Comparison of ENCODE assay signal across 1 cellular context in the genomic region with DNA sequence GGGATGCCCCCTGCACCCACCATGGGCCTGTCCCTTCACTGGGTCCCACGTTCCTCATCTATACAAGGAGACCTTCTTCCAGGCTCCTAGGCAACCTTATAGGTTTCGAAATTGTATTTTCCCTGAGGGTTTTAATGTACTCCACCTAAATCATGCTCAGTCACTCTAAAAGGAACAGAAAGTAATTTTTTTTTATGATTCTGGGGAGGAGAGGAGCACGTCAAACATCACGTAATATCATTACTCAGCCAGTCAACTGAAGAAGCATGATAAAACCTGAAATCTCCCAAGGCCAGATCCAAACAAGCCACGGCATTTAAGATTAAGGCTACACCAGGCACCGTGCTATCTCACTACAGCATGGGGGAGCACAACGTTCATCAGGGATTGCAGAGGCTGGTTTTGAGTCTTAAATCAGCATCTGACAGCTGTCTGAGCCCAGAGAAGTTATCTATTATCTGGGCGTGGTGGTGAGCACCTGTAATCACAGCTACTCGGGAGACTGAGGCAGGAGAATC.
TF ChIP-seq lines count a peak whose summit lies in the region.

No MANE protein-coding gene starts in this region.

TF ChIP-seq in K562, 482 proteins besides CTCF, POLR2A, EP300 and RAD21 (continues in another document):
- TF ChIP-seq ZNF197 (CRISPR knock-in tag; IDR thresholded peaks at IDR 0.05; ENCODE audit: low read depth): no peak
- no peak for TF ChIP-seq THRB (CRISPR knock-in tag; conservative IDR thresholded peaks at IDR 0.05)
- no peak for TF ChIP-seq RBFOX2 (IDR thresholded peaks at IDR 0.05; ENCODE audit: low read depth, low read length)
- TF ChIP-seq, protein P1, sequence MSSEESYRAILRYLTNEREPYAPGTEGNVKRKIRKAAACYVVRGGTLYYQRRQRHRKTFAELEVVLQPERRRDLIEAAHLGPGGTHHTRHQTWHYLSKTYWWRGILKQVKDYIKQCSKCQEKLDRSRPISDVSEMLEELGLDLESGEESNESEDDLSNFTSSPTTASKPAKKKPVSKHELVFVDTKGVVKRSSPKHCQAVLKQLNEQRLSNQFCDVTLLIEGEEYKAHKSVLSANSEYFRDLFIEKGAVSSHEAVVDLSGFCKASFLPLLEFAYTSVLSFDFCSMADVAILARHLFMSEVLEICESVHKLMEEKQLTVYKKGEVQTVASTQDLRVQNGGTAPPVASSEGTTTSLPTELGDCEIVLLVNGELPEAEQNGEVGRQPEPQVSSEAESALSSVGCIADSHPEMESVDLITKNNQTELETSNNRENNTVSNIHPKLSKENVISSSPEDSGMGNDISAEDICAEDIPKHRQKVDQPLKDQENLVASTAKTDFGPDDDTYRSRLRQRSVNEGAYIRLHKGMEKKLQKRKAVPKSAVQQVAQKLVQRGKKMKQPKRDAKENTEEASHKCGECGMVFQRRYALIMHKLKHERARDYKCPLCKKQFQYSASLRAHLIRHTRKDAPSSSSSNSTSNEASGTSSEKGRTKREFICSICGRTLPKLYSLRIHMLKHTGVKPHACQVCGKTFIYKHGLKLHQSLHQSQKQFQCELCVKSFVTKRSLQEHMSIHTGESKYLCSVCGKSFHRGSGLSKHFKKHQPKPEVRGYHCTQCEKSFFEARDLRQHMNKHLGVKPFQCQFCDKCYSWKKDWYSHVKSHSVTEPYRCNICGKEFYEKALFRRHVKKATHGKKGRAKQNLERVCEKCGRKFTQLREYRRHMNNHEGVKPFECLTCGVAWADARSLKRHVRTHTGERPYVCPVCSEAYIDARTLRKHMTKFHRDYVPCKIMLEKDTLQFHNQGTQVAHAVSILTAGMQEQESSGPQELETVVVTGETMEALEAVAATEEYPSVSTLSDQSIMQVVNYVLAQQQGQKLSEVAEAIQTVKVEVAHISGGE (CRISPR knock-in tag; IDR thresholded peaks at IDR 0.05): peak in 1 of 3 experiments; percentile 74; a peak in 2 of 6 replicates
- TF ChIP-seq, protein P2, sequence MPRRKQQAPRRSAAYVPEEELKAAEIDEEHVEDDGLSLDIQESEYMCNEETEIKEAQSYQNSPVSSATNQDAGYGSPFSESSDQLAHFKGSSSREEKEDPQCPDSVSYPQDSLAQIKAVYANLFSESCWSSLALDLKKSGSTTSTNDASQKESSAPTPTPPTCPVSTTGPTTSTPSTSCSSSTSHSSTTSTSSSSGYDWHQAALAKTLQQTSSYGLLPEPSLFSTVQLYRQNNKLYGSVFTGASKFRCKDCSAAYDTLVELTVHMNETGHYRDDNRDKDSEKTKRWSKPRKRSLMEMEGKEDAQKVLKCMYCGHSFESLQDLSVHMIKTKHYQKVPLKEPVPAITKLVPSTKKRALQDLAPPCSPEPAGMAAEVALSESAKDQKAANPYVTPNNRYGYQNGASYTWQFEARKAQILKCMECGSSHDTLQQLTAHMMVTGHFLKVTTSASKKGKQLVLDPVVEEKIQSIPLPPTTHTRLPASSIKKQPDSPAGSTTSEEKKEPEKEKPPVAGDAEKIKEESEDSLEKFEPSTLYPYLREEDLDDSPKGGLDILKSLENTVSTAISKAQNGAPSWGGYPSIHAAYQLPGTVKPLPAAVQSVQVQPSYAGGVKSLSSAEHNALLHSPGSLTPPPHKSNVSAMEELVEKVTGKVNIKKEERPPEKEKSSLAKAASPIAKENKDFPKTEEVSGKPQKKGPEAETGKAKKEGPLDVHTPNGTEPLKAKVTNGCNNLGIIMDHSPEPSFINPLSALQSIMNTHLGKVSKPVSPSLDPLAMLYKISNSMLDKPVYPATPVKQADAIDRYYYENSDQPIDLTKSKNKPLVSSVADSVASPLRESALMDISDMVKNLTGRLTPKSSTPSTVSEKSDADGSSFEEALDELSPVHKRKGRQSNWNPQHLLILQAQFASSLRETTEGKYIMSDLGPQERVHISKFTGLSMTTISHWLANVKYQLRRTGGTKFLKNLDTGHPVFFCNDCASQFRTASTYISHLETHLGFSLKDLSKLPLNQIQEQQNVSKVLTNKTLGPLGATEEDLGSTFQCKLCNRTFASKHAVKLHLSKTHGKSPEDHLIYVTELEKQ (CRISPR knock-in tag; IDR thresholded peaks at IDR 0.05): no peak
- TF ChIP-seq ILK (tag; IDR thresholded peaks at IDR 0.05; ENCODE audit: borderline replicate concordance, low read depth): no peak
- TF ChIP-seq RBM34 (IDR thresholded peaks at IDR 0.05; ENCODE audit: borderline replicate concordance, insufficient read depth, low read length): no peak
- no peak for TF ChIP-seq NCOA2 (IDR thresholded peaks at IDR 0.05; ENCODE audit: partially characterized antibody in 2 of 2)
- no peak for TF ChIP-seq ZFP30 (CRISPR knock-in tag; IDR thresholded peaks at IDR 0.05; ENCODE audit: borderline replicate concordance)
- peak; percentile 88 for TF ChIP-seq HES1 (IDR thresholded peaks at IDR 0.05; ENCODE audit: low read depth)
- no peak for TF ChIP-seq MCM7 (IDR thresholded peaks at IDR 0.05)
- TF ChIP-seq GABPA (tag; conservative IDR thresholded peaks at IDR 0.05; ENCODE audit: low read depth): no peak
- TF ChIP-seq MIER1 (IDR thresholded peaks at IDR 0.05; ENCODE audit: low read depth): no peak
- no peak for TF ChIP-seq ZNF699 (CRISPR knock-in tag; IDR thresholded peaks at IDR 0.05; ENCODE audit: insufficient replicate concordance)
- peak; percentile 71 for TF ChIP-seq FOSL1 (tag; conservative IDR thresholded peaks at IDR 0.05)
- TF ChIP-seq SP1 (CRISPR knock-in tag; IDR thresholded peaks at IDR 0.05): no peak
- TF ChIP-seq FOXA1 (IDR thresholded peaks at IDR 0.05; ENCODE audit: borderline replicate concordance): no peak
- TF ChIP-seq, protein P3, sequence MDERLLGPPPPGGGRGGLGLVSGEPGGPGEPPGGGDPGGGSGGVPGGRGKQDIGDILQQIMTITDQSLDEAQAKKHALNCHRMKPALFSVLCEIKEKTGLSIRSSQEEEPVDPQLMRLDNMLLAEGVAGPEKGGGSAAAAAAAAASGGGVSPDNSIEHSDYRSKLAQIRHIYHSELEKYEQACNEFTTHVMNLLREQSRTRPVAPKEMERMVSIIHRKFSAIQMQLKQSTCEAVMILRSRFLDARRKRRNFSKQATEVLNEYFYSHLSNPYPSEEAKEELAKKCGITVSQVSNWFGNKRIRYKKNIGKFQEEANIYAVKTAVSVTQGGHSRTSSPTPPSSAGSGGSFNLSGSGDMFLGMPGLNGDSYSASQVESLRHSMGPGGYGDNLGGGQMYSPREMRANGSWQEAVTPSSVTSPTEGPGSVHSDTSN (CRISPR knock-in tag; IDR thresholded peaks at IDR 0.05; ENCODE audit: low read depth): no peak; the same call in 1 of the 2 replicates
- TF ChIP-seq, protein P3 (tag; conservative IDR thresholded peaks at IDR 0.05; ENCODE audit: low read depth): peak; percentile 92
- peak; percentile 87 for TF ChIP-seq STAT5A (IDR thresholded peaks at IDR 0.05; ENCODE audit: borderline replicate concordance, low read length)
- TF ChIP-seq PML (IDR thresholded peaks at IDR 0.05; ENCODE audit: low read length): peak; percentile 96
- peak; percentile 93 for TF ChIP-seq HDAC2 (IDR thresholded peaks at IDR 0.05)
- peak; percentile 79 for TF ChIP-seq ZNF644 (tag; IDR thresholded peaks at IDR 0.05; ENCODE audit: low read depth)
- TF ChIP-seq TRIM28 (IDR thresholded peaks at IDR 0.05): no peak
- peak; percentile 92 for TF ChIP-seq NFIC (IDR thresholded peaks at IDR 0.05)
- TF ChIP-seq PURB (CRISPR knock-in tag; IDR thresholded peaks at IDR 0.05; ENCODE audit: low read depth): no peak
- no peak for TF ChIP-seq HNRNPL (IDR thresholded peaks at IDR 0.05; ENCODE audit: low read depth, low read length)
- no peak for TF ChIP-seq ZNF830 (CRISPR knock-in tag; IDR thresholded peaks at IDR 0.05)
- no peak for TF ChIP-seq KDM4B (IDR thresholded peaks at IDR 0.05; ENCODE audit: borderline replicate concordance in 2 of 2, low read depth in 1 of 2)
- TF ChIP-seq GATAD2A (IDR thresholded peaks at IDR 0.05): no peak
- TF ChIP-seq POU5F1 (IDR thresholded peaks at IDR 0.05; ENCODE audit: borderline replicate concordance, low read depth, low read length, partially characterized antibody): no peak
- TF ChIP-seq ZNF696 (CRISPR knock-in tag; conservative IDR thresholded peaks at IDR 0.05): no peak
- no peak for TF ChIP-seq TEAD2 (tag; IDR thresholded peaks at IDR 0.05)
- peak; percentile 70 for TF ChIP-seq CREM (IDR thresholded peaks at IDR 0.05; ENCODE audit: low read depth)
- peak; percentile 61; the same call in 1 of the 2 replicates for TF ChIP-seq CREB1 (IDR thresholded peaks at IDR 0.05)
- no peak for TF ChIP-seq CREB1 (CRISPR knock-in tag; IDR thresholded peaks at IDR 0.05)
- 0 out of 2 replicates have a peak, but pooled peaks have one; percentile 9 for TF ChIP-seq RAD51 (IDR thresholded peaks at IDR 0.05; ENCODE audit: borderline replicate concordance, low read depth)
- TF ChIP-seq HMG20A (CRISPR knock-in tag; conservative IDR thresholded peaks at IDR 0.05): no peak
- TF ChIP-seq GABPB2 (CRISPR knock-in tag; conservative IDR thresholded peaks at IDR 0.05): no peak
- no peak for TF ChIP-seq NR3C1 (CRISPR knock-in tag; IDR thresholded peaks at IDR 0.05)
- TF ChIP-seq ZBTB9 (CRISPR knock-in tag; IDR thresholded peaks at IDR 0.05): peak; percentile 81; the same call in 1 of the 2 replicates
- TF ChIP-seq, protein P4, sequence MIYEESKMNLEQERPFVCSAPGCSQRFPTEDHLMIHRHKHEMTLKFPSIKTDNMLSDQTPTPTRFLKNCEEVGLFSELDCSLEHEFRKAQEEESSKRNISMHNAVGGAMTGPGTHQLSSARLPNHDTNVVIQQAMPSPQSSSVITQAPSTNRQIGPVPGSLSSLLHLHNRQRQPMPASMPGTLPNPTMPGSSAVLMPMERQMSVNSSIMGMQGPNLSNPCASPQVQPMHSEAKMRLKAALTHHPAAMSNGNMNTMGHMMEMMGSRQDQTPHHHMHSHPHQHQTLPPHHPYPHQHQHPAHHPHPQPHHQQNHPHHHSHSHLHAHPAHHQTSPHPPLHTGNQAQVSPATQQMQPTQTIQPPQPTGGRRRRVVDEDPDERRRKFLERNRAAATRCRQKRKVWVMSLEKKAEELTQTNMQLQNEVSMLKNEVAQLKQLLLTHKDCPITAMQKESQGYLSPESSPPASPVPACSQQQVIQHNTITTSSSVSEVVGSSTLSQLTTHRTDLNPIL (CRISPR knock-in tag; IDR thresholded peaks at IDR 0.05): no peak
- TF ChIP-seq FOXK1 (CRISPR knock-in tag; IDR thresholded peaks at IDR 0.05; ENCODE audit: borderline replicate concordance): no peak
- peak; percentile 68; the same call in 1 of the 2 replicates for TF ChIP-seq ZNF766 (CRISPR knock-in tag; conservative IDR thresholded peaks at IDR 0.05)
- no peak for TF ChIP-seq GTF2E2 (tag; IDR thresholded peaks at IDR 0.05)
- TF ChIP-seq ELF1 (tag; IDR thresholded peaks at IDR 0.05): no peak
- no peak for TF ChIP-seq CAMTA2 (CRISPR knock-in tag; conservative IDR thresholded peaks at IDR 0.05)
- peak; percentile 87 for TF ChIP-seq CCNT2 (IDR thresholded peaks at IDR 0.05; ENCODE audit: borderline replicate concordance, extremely low read depth, insufficient read length, low read depth, low read length)
- TF ChIP-seq, protein P5, sequence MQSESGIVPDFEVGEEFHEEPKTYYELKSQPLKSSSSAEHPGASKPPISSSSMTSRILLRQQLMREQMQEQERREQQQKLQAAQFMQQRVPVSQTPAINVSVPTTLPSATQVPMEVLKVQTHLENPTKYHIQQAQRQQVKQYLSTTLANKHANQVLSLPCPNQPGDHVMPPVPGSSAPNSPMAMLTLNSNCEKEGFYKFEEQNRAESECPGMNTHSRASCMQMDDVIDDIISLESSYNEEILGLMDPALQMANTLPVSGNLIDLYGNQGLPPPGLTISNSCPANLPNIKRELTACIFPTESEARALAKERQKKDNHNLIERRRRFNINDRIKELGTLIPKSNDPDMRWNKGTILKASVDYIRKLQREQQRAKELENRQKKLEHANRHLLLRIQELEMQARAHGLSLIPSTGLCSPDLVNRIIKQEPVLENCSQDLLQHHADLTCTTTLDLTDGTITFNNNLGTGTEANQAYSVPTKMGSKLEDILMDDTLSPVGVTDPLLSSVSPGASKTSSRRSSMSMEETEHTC (IDR thresholded peaks at IDR 0.05): 0 out of 2 replicates have a peak, but pooled peaks have one; percentile 11
- TF ChIP-seq FOXK2 (conservative IDR thresholded peaks at IDR 0.05 in 1 of 2, IDR thresholded peaks at IDR 0.05 in 1 of 2; ENCODE audit: low read depth in 2 of 2): no peak
- no peak for TF ChIP-seq ZKSCAN1 (IDR thresholded peaks at IDR 0.05; ENCODE audit: low read depth, low read length)
- TF ChIP-seq HNRNPH1 (optimal IDR thresholded peaks at IDR 0.05; ENCODE audit: low read depth, low read length): no peak
- peak; percentile 86 for TF ChIP-seq DMBX1 (CRISPR knock-in tag; IDR thresholded peaks at IDR 0.05; ENCODE audit: borderline replicate concordance)
- TF ChIP-seq ASH1L (IDR thresholded peaks at IDR 0.05; ENCODE audit: borderline replicate concordance, low read depth, partially characterized antibody): no peak
- no peak for TF ChIP-seq ZNF431 (CRISPR knock-in tag; IDR thresholded peaks at IDR 0.05)
- peak; percentile 99 for TF ChIP-seq TEAD4 (IDR thresholded peaks at IDR 0.05; ENCODE audit: low read length)
- no peak for TF ChIP-seq TEAD4 (CRISPR knock-in tag; IDR thresholded peaks at IDR 0.05; ENCODE audit: borderline replicate concordance)
